ENCODE assay signal across 10 cellular contexts in the genomic region with DNA sequence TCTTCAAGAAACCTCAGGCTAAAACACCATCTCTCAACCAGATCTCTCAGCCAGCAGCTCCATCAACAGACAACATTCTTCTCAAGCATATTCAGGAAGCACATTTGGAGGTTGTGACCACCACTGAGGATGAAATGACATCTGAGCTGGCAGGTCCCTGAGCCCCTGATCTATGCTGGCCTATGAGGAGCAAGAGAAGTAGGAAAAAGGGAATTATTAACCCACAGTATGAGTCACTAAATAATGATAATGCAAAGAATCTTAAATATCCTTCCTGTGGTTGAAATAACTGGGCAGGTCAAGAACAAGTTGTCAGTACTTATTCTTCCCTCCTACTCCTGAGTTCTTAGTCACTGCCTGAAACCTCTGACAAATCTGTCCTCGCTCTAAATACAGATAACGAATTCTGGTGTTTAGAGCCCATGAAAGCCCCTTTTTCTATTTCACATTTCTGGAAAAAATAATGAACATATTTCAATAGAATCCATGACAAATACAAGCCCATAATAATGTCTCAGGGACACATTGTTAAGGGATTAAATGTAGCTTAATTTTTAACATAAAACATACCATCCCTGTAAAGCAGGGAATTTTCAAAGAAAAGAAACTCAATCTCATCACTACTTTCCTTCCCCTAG.
DNase-seq lines count a peak whose midpoint lies in the region; ATAC-seq and TF ChIP-seq lines count a peak whose summit lies in the region.
"Had no signal": no experiment of that assay in that cellular context is flagged by ENCODE, and none has a peak within 500 bp of the region (broad histone marks: within the 10 kb centered on the region; RNA-seq: fewer than 3 reads in every experiment).

No MANE protein-coding gene starts in this region.

- CTCF ChIA-PET in CD8-positive, alpha-beta memory T cell (lab: Charles Lee): no interaction called here

- no peak overlapping the region for H3K27ac Mint-ChIP-seq in CD8-positive, alpha-beta memory T cell
- H3K27ac Mint-ChIP-seq: activated T-cell treated with anti-CD3 and anti-CD28 coated beads, Interleukin-2, amount 50 U/mL, for 24 hours had no signal

- no peak for TF ChIP-seq CTCF in fibroblast of lung (conservative IDR thresholded peaks at IDR 0.05 in 1 of 2, IDR thresholded peaks at IDR 0.05 in 1 of 2; ENCODE audit: low read depth in 1 of 2, low read length in 2 of 2)
- TF ChIP-seq CTCF in retinal pigment epithelial cell (conservative IDR thresholded peaks at IDR 0.05; ENCODE audit: low read depth, low read length): no peak

- H3K36me3 ChIP-seq in fibroblast of lung (ENCODE audit: control insufficient read depth, insufficient read depth, low read length): no peaks in the 10 kb centered on the region
- H3K36me3 ChIP-seq in CD8-positive, alpha-beta memory T cell (ENCODE audit: insufficient read depth, low read length): no peaks in the 10 kb centered on the region
- H3K36me3 ChIP-seq: pancreas had no signal

- H3K4me1 ChIP-seq in fibroblast of lung (ENCODE audit: control insufficient read depth, extremely low read depth, insufficient read depth, low read length): peaks cover 21% of the 10 kb centered on the region
- no peaks in the 10 kb centered on the region for H3K4me1 ChIP-seq in CD8-positive, alpha-beta memory T cell (ENCODE audit: insufficient read depth, low read length)

- H3K9me3 ChIP-seq in fibroblast of lung (ENCODE audit: control insufficient read depth, insufficient read depth, low read depth, low read length): no peaks in the 10 kb centered on the region
- no peaks in the 10 kb centered on the region for H3K9me3 ChIP-seq in CD8-positive, alpha-beta memory T cell (ENCODE audit: low read length)
- H3K9me3 ChIP-seq: pancreas had no signal

- no peaks in the 10 kb centered on the region for H3K36me3 Mint-ChIP-seq in CD8-positive, alpha-beta memory T cell

- H3K27ac ChIP-seq in fibroblast of lung (ENCODE audit: insufficient read depth, low read length): peak overlapping the region; percentile 74
- no peak overlapping the region for H3K27ac ChIP-seq in CD8-positive, alpha-beta memory T cell (ENCODE audit: low read depth, low read length)
- H3K27ac ChIP-seq: pancreas had no signal

- no peaks in the 10 kb centered on the region for H3K4me1 Mint-ChIP-seq in CD8-positive, alpha-beta memory T cell

- peak; percentile 98 for DNase-seq in ELR (ENCODE audit: low read depth)
- DNase-seq in RPMI7951 (ENCODE audit: low read depth): peak; percentile 84
- peak; percentile 92 to 100 for DNase-seq in fibroblast of lung (ENCODE audit: low read depth in 2 of 2)
- peak; percentile 93 for DNase-seq in retinal pigment epithelial cell (ENCODE audit: low read depth)
- no peak for DNase-seq in NCI-H510A (lab: John Stamatoyannopoulos, UW)
- no peak for DNase-seq in CD8-positive, alpha-beta memory T cell
- DNase-seq: activated T-cell treated with anti-CD3 and anti-CD28 coated beads, Interleukin-2, amount 50 U/mL, for 24 hours; pancreas had no signal

- H3K27me3 ChIP-seq in fibroblast of lung (ENCODE audit: control insufficient read depth, insufficient read depth, low read length): no peaks in the 10 kb centered on the region
- no peaks in the 10 kb centered on the region for H3K27me3 ChIP-seq in CD8-positive, alpha-beta memory T cell (ENCODE audit: insufficient read depth, low read length, poor library complexity, severe bottlenecking)
- H3K27me3 ChIP-seq: pancreas had no signal

- H3K9ac ChIP-seq in fibroblast of lung (ENCODE audit: insufficient read depth, low read length): no peak overlapping the region

- H3K4me2 ChIP-seq in fibroblast of lung (ENCODE audit: extremely low read depth, insufficient read depth, low read length): peak overlapping the region; percentile 17

- no peak for ATAC-seq in HG02885 (IDR thresholded peaks at IDR 0.05; ENCODE audit: poor library complexity, unreplicated experiment)
- no peak for ATAC-seq in HG03469 (IDR thresholded peaks at IDR 0.05; ENCODE audit: unreplicated experiment)

- no peaks in the 10 kb centered on the region for H3K79me2 ChIP-seq in fibroblast of lung (ENCODE audit: control insufficient read depth, insufficient read depth, low read length)

- H3K27me3 Mint-ChIP-seq in CD8-positive, alpha-beta memory T cell: peaks cover 0 to 2% of the 10 kb centered on the region in 2 donors

- H3K9me3 Mint-ChIP-seq in CD8-positive, alpha-beta memory T cell: no peaks in the 10 kb centered on the region
- H3K9me3 Mint-ChIP-seq: activated T-cell treated with anti-CD3 and anti-CD28 coated beads, Interleukin-2, amount 50 U/mL, for 24 hours had no signal

- POLR2A ChIA-PET in CD8-positive, alpha-beta memory T cell (lab: Charles Lee): no interaction called here

- no peaks in the 10 kb centered on the region for H4K20me1 ChIP-seq in fibroblast of lung (ENCODE audit: control insufficient read depth, extremely low read depth, insufficient read depth, low read length)

- no peak overlapping the region for H2AFZ ChIP-seq in fibroblast of lung (ENCODE audit: low read length)

- no peak overlapping the region for H3K4me3 ChIP-seq in fibroblast of lung (replicated peaks in 1 of 4; ENCODE audit: control extremely low read depth in 1 of 4, insufficient read depth in 1 of 4, low read depth in 3 of 4, low read length in 4 of 4)
- H3K4me3 ChIP-seq in retinal pigment epithelial cell (ENCODE audit: low read length): no peak overlapping the region
- no peak overlapping the region for H3K4me3 ChIP-seq in CD8-positive, alpha-beta memory T cell (ENCODE audit: low read length)
- H3K4me3 ChIP-seq: pancreas had no signal

- H3K4me3 Mint-ChIP-seq in CD8-positive, alpha-beta memory T cell: no peak overlapping the region
- H3K4me3 Mint-ChIP-seq: activated T-cell treated with anti-CD3 and anti-CD28 coated beads, Interleukin-2, amount 50 U/mL, for 24 hours had no signal

Comparison
In these comparisons a context has a peak if more than half of its experiments do, and no peak if none do; other contexts are left out.
1. DNase-seq: peak in ELR (single experiment), RPMI7951 (single experiment), fibroblast of lung (2 of 2) and retinal pigment epithelial cell (single experiment); none in NCI-H510A (single experiment) and CD8-positive, alpha-beta memory T cell (0 of 5).